24 cellular contexts compared by ENCODE assay signal in genomic region chr18:42159146-42159545, GRCh38.
"Had no signal": no experiment of that assay in that cellular context is flagged by ENCODE, and none has a peak within 500 bp of the region (broad histone marks: within the 10 kb centered on the region; RNA-seq: fewer than 3 reads in every experiment).

No MANE protein-coding gene starts in this region.

- H3K27ac ChIP-seq: coronary artery, esophagus squamous epithelium, heart right ventricle, left ventricle myocardium inferior, lower lobe of right lung, neutrophil, pancreas, right atrium auricular region, sigmoid colon, testis, tibial artery, upper lobe of left lung had no signal

- H3K27me3 ChIP-seq: esophagus squamous epithelium, heart right ventricle, neutrophil, pancreas, right atrium auricular region, sigmoid colon, testis, tibial artery, upper lobe of left lung had no signal

- H3K36me3 Mint-ChIP-seq: naive thymus-derived CD8-positive, alpha-beta T cell; stimulated activated effector memory CD8-positive, alpha-beta T cell treated with anti-CD3 and anti-CD28 coated beads, Interleukin-12 subunit alpha, Interleukin-12 subunit beta, amount 100 ng/mL, for 72 hours had no signal

- H3K36me3 ChIP-seq: esophagus squamous epithelium, heart right ventricle, left ventricle myocardium inferior, lower lobe of right lung, neutrophil, pancreas, right atrium auricular region, sigmoid colon, tibial artery, upper lobe of left lung had no signal

- H3K9me3 Mint-ChIP-seq: naive thymus-derived CD8-positive, alpha-beta T cell; stimulated activated effector memory CD8-positive, alpha-beta T cell treated with anti-CD3 and anti-CD28 coated beads, Interleukin-12 subunit alpha, Interleukin-12 subunit beta, amount 100 ng/mL, for 72 hours had no signal

- DNase-seq: dermis blood vessel endothelial cell; effector memory CD4-positive, alpha-beta T cell; erythroblast; esophagus squamous epithelium; foreskin melanocyte; glutamatergic neuron; heart right ventricle; hypothalamus; left ventricle myocardium inferior; lower lobe of right lung; naive thymus-derived CD8-positive, alpha-beta T cell; pancreas; sigmoid colon; stimulated activated CD4-positive, alpha-beta T cell treated with anti-CD3 and anti-CD28 coated beads, Interleukin-2, amount 100 ng/mL, for 24 hours; stimulated activated CD4-positive, alpha-beta T cell treated with anti-CD3 and anti-CD28 coated beads, Interleukin-4, amount 100 ng/mL, for 24 hours; stimulated activated naive CD4-positive, alpha-beta T cell treated with Interleukin-2 at 50 U/mL for 16 hours; substantia nigra; testis; tibial artery; upper lobe of left lung had no signal

- H3K9me3 ChIP-seq: esophagus squamous epithelium, heart right ventricle, left ventricle myocardium inferior, lower lobe of right lung, neutrophil, pancreas, right atrium auricular region, sigmoid colon, testis, tibial artery, upper lobe of left lung had no signal

- H3K4me1 Mint-ChIP-seq: naive thymus-derived CD8-positive, alpha-beta T cell; stimulated activated effector memory CD8-positive, alpha-beta T cell treated with anti-CD3 and anti-CD28 coated beads, Interleukin-12 subunit alpha, Interleukin-12 subunit beta, amount 100 ng/mL, for 72 hours had no signal

- H3K4me3 Mint-ChIP-seq: naive thymus-derived CD8-positive, alpha-beta T cell; stimulated activated effector memory CD8-positive, alpha-beta T cell treated with anti-CD3 and anti-CD28 coated beads, Interleukin-12 subunit alpha, Interleukin-12 subunit beta, amount 100 ng/mL, for 72 hours had no signal

- H3K4me3 ChIP-seq: coronary artery, esophagus squamous epithelium, heart right ventricle, left ventricle myocardium inferior, lower lobe of right lung, pancreas, right atrium auricular region, sigmoid colon, testis, tibial artery, upper lobe of left lung had no signal

- H3K4me1 ChIP-seq: esophagus squamous epithelium, lower lobe of right lung, pancreas, sigmoid colon, upper lobe of left lung had no signal

- H3K27ac Mint-ChIP-seq: naive thymus-derived CD8-positive, alpha-beta T cell; stimulated activated effector memory CD8-positive, alpha-beta T cell treated with anti-CD3 and anti-CD28 coated beads, Interleukin-12 subunit alpha, Interleukin-12 subunit beta, amount 100 ng/mL, for 72 hours had no signal

- ATAC-seq: heart right ventricle; lower lobe of right lung; naive thymus-derived CD8-positive, alpha-beta T cell; pancreas; stimulated activated effector memory CD8-positive, alpha-beta T cell treated with anti-CD3 and anti-CD28 coated beads, Interleukin-12 subunit alpha, Interleukin-12 subunit beta, amount 100 ng/mL, for 72 hours had no signal
